20 cellular contexts compared by ENCODE assay signal in the genomic region with DNA sequence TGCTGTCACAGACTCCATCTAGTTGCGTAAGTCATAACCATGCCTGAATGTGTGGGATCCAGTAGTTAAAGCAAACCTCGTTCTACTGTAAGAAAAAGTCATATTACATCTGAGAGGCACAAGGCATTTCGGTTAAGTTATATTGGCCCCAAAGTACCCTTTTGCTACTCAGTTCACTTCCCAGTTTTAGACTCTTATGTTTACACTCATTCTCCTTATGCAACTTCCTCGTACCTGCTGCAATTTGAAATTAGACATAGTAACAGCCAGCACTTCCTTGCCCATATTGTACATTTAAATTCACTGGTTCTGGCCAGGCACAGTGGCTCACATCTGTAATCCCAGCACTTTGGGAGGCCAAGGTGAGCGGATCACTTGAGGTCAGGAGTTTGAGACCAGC.
"Had no signal": no experiment of that assay in that cellular context is flagged by ENCODE, and none has a peak within 500 bp of the region (broad histone marks: within the 10 kb centered on the region; RNA-seq: fewer than 3 reads in every experiment).

No MANE protein-coding gene starts in this region.

- H3K27ac ChIP-seq: transverse colon had no signal

- ATAC-seq: left ventricle myocardium superior; natural killer cell treated with Interleukin-12 subunit alpha and Interleukin-12 subunit beta and Interleukin-15 and Interleukin-18, amount 100 ng/mL, for 72 hours had no signal

- H3K27me3 ChIP-seq: transverse colon had no signal

- H3K36me3 ChIP-seq: transverse colon had no signal

- H3K9me3 ChIP-seq: transverse colon had no signal

- H3K4me3 ChIP-seq: transverse colon had no signal

- DNase-seq: activated CD4-positive, alpha-beta T cell treated with anti-CD3 and anti-CD28 coated beads, Interleukin-2, amount 10 ng/mL, durations not matched to agents 7 days and 5 days; activated CD4-positive, CD25-positive, alpha-beta regulatory T cell; activated naive CD4-positive, alpha-beta T cell; aorta; effector CD8-positive, alpha-beta T cell; foreskin fibroblast; glutamatergic neuron; hypothalamus; kidney; left ventricle myocardium superior; mesenchymal stem cell; nucleus accumbens; posterior cingulate gyrus; small intestine; stimulated activated CD4-positive, alpha-beta T cell treated with anti-CD3 and anti-CD28 coated beads, Interleukin-4, amount 100 ng/mL, for 4 hours; stimulated activated CD8-positive, alpha-beta memory T cell treated with anti-CD3 and anti-CD28 coated beads, Interleukin-4, amount 100 ng/mL, for 48 hours; stimulated activated naive CD4-positive, alpha-beta T cell treated with Interleukin-2 at 50 U/mL for 16 hours; substantia nigra; transverse colon had no signal
